In the genomic region with DNA sequence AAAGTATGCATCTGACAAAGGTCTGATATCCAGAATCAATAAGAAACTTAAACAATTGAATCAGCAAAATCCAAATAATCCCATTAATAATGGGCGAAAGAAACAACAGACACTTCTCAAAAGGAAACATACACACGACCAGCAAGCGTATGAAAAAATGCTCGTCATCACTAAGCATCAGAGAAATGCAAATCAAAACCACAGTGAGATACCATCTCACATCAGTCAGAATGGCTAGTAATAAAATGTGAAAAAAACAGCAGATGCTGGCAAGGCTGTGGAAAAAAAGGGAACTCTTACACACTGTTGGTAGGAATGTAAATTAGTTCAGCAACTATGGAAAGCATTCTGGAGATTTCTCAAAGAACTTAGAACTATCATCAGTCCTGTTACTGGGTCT, we compare ENCODE assay signal across 22 cellular contexts.
"Had no signal": no experiment of that assay in that cellular context is flagged by ENCODE, and none has a peak within 500 bp of the region (broad histone marks: within the 10 kb centered on the region; RNA-seq: fewer than 3 reads in every experiment).

No MANE protein-coding gene starts in this region.

- H2AFZ ChIP-seq: neural progenitor cell had no signal

- H3K27me3 ChIP-seq: breast epithelium, esophagus muscularis mucosa, gastrocnemius medialis, neural progenitor cell, stomach, suprapubic skin, tibial nerve had no signal

- ATAC-seq: gastrocnemius medialis; naive thymus-derived CD8-positive, alpha-beta T cell; sciatic nerve; stimulated activated memory B cell treated with anti-CD40 and anti-IgM and Interleukin-4, amounts not matched to agents 10 μg/mL and 1 μg/mL and 100 μg/mL, for 72 hours had no signal

- H3K4me2 ChIP-seq: neural progenitor cell had no signal

- DNase-seq: activated CD4-positive, alpha-beta memory T cell treated with anti-CD3 and anti-CD28 coated beads for 36 hours; activated CD4-positive, alpha-beta T cell treated with anti-CD3 and anti-CD28 coated beads for 48 hours; activated CD4-positive, CD25-positive, alpha-beta regulatory T cell; activated naive CD4-positive, alpha-beta T cell treated with Interleukin-2 at 50 U/mL for 16 hours; activated naive CD8-positive, alpha-beta T cell treated with anti-CD3 and anti-CD28 coated beads for 36 hours; activated T-cell treated with anti-CD3 and anti-CD28 coated beads, Interleukin-2, amount 50 U/mL, for 48 hours; gastrocnemius medialis; hypothalamus; left ventricle myocardium inferior; naive thymus-derived CD8-positive, alpha-beta T cell; posterior cingulate gyrus; small intestine; stimulated activated CD4-positive, alpha-beta T cell treated with anti-CD3 and anti-CD28 coated beads, Interleukin-2, amount 100 ng/mL, for 24 hours; stomach had no signal

- H3K27ac ChIP-seq: breast epithelium, coronary artery, esophagus muscularis mucosa, gastrocnemius medialis, left ventricle myocardium inferior, neural progenitor cell, stomach, suprapubic skin, tibial nerve had no signal

- H3K9ac ChIP-seq: neural progenitor cell had no signal

- H3K4me1 ChIP-seq: breast epithelium, esophagus muscularis mucosa, gastrocnemius medialis, left ventricle myocardium inferior, neural progenitor cell, stomach, suprapubic skin, tibial nerve had no signal

- H3K4me3 ChIP-seq: breast epithelium, coronary artery, esophagus muscularis mucosa, gastrocnemius medialis, left ventricle myocardium inferior, neural progenitor cell, stomach, suprapubic skin, tibial nerve had no signal

- H3K9me3 ChIP-seq: breast epithelium had no signal

- H3K36me3 ChIP-seq: breast epithelium, esophagus muscularis mucosa, gastrocnemius medialis, left ventricle myocardium inferior, neural progenitor cell, stomach, suprapubic skin, tibial nerve had no signal
